In genomic region chr20:48686238-48687096, GRCh38 we compare ENCODE assay signal across 10 cellular contexts.
A peak's percentile ranks its signal among the peaks of the same experiment; 100 is the strongest.
DNase-seq lines count a peak whose midpoint lies in the region; ATAC-seq and TF ChIP-seq lines count a peak whose summit lies in the region.
"Had no signal": no experiment of that assay in that cellular context is flagged by ENCODE, and none has a peak within 500 bp of the region (broad histone marks: within the 10 kb centered on the region; RNA-seq: fewer than 3 reads in every experiment).

No MANE protein-coding gene starts in this region.

- H3K9me3 ChIP-seq in A673 (ENCODE audit: low read depth, low read length, poor library complexity, severe bottlenecking) (no peaks in the 10 kb centered on the region), mesenchymal stem cell (ENCODE audit: control insufficient read depth, low read length) (no peaks in the 10 kb centered on the region), body of pancreas (no peaks in the 10 kb centered on the region)

- H4K8ac ChIP-seq in mesenchymal stem cell (ENCODE audit: low read length) = peak overlapping the region; percentile 12

- peak overlapping the region; percentile 57 for H3K27ac Mint-ChIP-seq in central memory CD8-positive, alpha-beta T cell (ENCODE audit: low read depth)
- H3K27ac Mint-ChIP-seq in activated CD8-positive, alpha-beta memory T cell treated with anti-CD3 and anti-CD28 coated beads, Interleukin-2, amount 10 ng/mL, durations not matched to agents 7 days and 5 days = no peak overlapping the region

- no peak overlapping the region for H3K4ac ChIP-seq in mesenchymal stem cell (ENCODE audit: low read depth in 1 of 2, low read length in 2 of 2)

- no peak for ATAC-seq in central memory CD8-positive, alpha-beta T cell (replicated peaks; ENCODE audit: extremely low read depth, poor library complexity, severe bottlenecking)
- ATAC-seq in GM19397 (IDR thresholded peaks at IDR 0.05; ENCODE audit: unreplicated experiment) (no peak), body of pancreas (no peak)
- ATAC-seq in activated CD8-positive, alpha-beta memory T cell treated with anti-CD3 and anti-CD28 coated beads, Interleukin-2, amount 10 ng/mL, durations not matched to agents 7 days and 5 days = no peak

- H3K36me3 Mint-ChIP-seq in central memory CD8-positive, alpha-beta T cell (ENCODE audit: insufficient read depth) = peaks cover 43% of the 10 kb centered on the region
- H3K36me3 Mint-ChIP-seq in activated CD8-positive, alpha-beta memory T cell treated with anti-CD3 and anti-CD28 coated beads, Interleukin-2, amount 10 ng/mL, durations not matched to agents 7 days and 5 days = peaks cover 53% of the 10 kb centered on the region

- no peak overlapping the region for H3K23ac ChIP-seq in mesenchymal stem cell (ENCODE audit: low read length in 2 of 2)

- TF ChIP-seq CTCF in A673 (conservative IDR thresholded peaks at IDR 0.05; ENCODE audit: low read depth, low read length) = no peak
- no peak for TF ChIP-seq CTCF in body of pancreas (IDR thresholded peaks at IDR 0.05)

- DNase-seq in A673 (ENCODE audit: low spot score) (peak; percentile 93), HT1080 (ENCODE audit: low read depth) (peak; percentile 46), mesenchymal stem cell (no peak), COLO668 (lab: John Stamatoyannopoulos, UW; ENCODE audit: unreplicated experiment) (no peak), body of pancreas (no peak)
- no peak for DNase-seq in central memory CD8-positive, alpha-beta T cell (ENCODE audit: low spot score in 2 of 2)
- no peak for DNase-seq in activated CD8-positive, alpha-beta memory T cell treated with anti-CD3 and anti-CD28 coated beads, Interleukin-2, amount 10 ng/mL, durations not matched to agents 7 days and 5 days
- DNase-seq: SIG-M5 had no signal

- H3K27me3 ChIP-seq in A673 (replicated peaks; ENCODE audit: insufficient read depth, low read depth, low read length, poor library complexity) = no peaks in the 10 kb centered on the region
- peaks cover 0 to 6% of the 10 kb centered on the region in 2 experiments for H3K27me3 ChIP-seq in mesenchymal stem cell (ENCODE audit: control insufficient read depth in 1 of 2, insufficient read depth in 1 of 2, low read length in 2 of 2)
- H3K27me3 ChIP-seq in body of pancreas = no peaks in the 10 kb centered on the region

- H2BK12ac ChIP-seq in mesenchymal stem cell (ENCODE audit: low read length in 2 of 2) = no peak overlapping the region

- no peak overlapping the region for H3K4me3 Mint-ChIP-seq in central memory CD8-positive, alpha-beta T cell
- H3K4me3 Mint-ChIP-seq in activated CD8-positive, alpha-beta memory T cell treated with anti-CD3 and anti-CD28 coated beads, Interleukin-2, amount 10 ng/mL, durations not matched to agents 7 days and 5 days = no peak overlapping the region

- H2BK15ac ChIP-seq in mesenchymal stem cell (ENCODE audit: low read depth, poor library complexity, severe bottlenecking) = no peak overlapping the region

- H3K4me1 Mint-ChIP-seq in central memory CD8-positive, alpha-beta T cell = peaks cover 56% of the 10 kb centered on the region
- H3K4me1 Mint-ChIP-seq in activated CD8-positive, alpha-beta memory T cell treated with anti-CD3 and anti-CD28 coated beads, Interleukin-2, amount 10 ng/mL, durations not matched to agents 7 days and 5 days = peaks cover 44% of the 10 kb centered on the region

- no peaks in the 10 kb centered on the region for H3K9me3 Mint-ChIP-seq in central memory CD8-positive, alpha-beta T cell
- H3K9me3 Mint-ChIP-seq in activated CD8-positive, alpha-beta memory T cell treated with anti-CD3 and anti-CD28 coated beads, Interleukin-2, amount 10 ng/mL, durations not matched to agents 7 days and 5 days (ENCODE audit: low read depth) = no peaks in the 10 kb centered on the region

- H2BK120ac ChIP-seq in mesenchymal stem cell (ENCODE audit: low read depth, low read length) = peak overlapping the region; percentile 22

- H3K4me3 ChIP-seq in A673 (ENCODE audit: low read depth, low read length, poor library complexity, severe bottlenecking) (no peak overlapping the region), mesenchymal stem cell (ENCODE audit: insufficient read depth in 1 of 2, low read depth in 1 of 2, low read length in 2 of 2) (no peak overlapping the region), body of pancreas (no peak overlapping the region)

- no peak overlapping the region for H2AK5ac ChIP-seq in mesenchymal stem cell (ENCODE audit: low read length, severe bottlenecking)

- no peaks in the 10 kb centered on the region for H3K79me1 ChIP-seq in mesenchymal stem cell (replicated peaks; ENCODE audit: low read length, poor library complexity, severe bottlenecking)

- H2AFZ ChIP-seq in mesenchymal stem cell (ENCODE audit: low read depth, low read length) = no peak overlapping the region

- CTCF ChIA-PET in A673 (lab: Charles Lee) = no interaction called here
- CTCF ChIA-PET in activated CD8-positive, alpha-beta memory T cell treated with anti-CD3 and anti-CD28 coated beads, Interleukin-2, amount 10 ng/mL, durations not matched to agents 7 days and 5 days (lab: Charles Lee) = no interaction called here

- H4K91ac ChIP-seq in mesenchymal stem cell (ENCODE audit: low read length) = no peak overlapping the region

- no peaks in the 10 kb centered on the region for H3K27me3 Mint-ChIP-seq in central memory CD8-positive, alpha-beta T cell
- H3K27me3 Mint-ChIP-seq in activated CD8-positive, alpha-beta memory T cell treated with anti-CD3 and anti-CD28 coated beads, Interleukin-2, amount 10 ng/mL, durations not matched to agents 7 days and 5 days = no peaks in the 10 kb centered on the region

- H2BK5ac ChIP-seq in mesenchymal stem cell (ENCODE audit: low read depth, low read length, poor library complexity, severe bottlenecking) = no peak overlapping the region

- no peak for TF ChIP-seq POLR2A in body of pancreas (IDR thresholded peaks at IDR 0.05)

- H3K27ac ChIP-seq in A673 (ENCODE audit: low read depth, low read length, poor library complexity, severe bottlenecking) = peak overlapping the region; percentile 92
- no peak overlapping the region for H3K27ac ChIP-seq in mesenchymal stem cell (ENCODE audit: low read length, poor library complexity, severe bottlenecking)
- no peak overlapping the region for H3K27ac ChIP-seq in body of pancreas
- H3K27ac ChIP-seq: KMS-11 had no signal

- H3K36me3 ChIP-seq in A673 (ENCODE audit: insufficient read depth, low read length, poor library complexity, severe bottlenecking) = peaks cover 40% of the 10 kb centered on the region
- peaks cover 0 to 16% of the 10 kb centered on the region in 2 experiments for H3K36me3 ChIP-seq in mesenchymal stem cell (ENCODE audit: control insufficient read depth in 1 of 2, insufficient read depth in 2 of 2, low read depth in 1 of 2, low read length in 2 of 2)
- no peaks in the 10 kb centered on the region for H3K36me3 ChIP-seq in body of pancreas (replicated peaks in 1 of 2; ENCODE audit: insufficient read depth in 1 of 2, low read depth in 2 of 2)

- peaks cover 75% of the 10 kb centered on the region for H3K4me1 ChIP-seq in A673 (ENCODE audit: insufficient read depth, low read length, poor library complexity, severe bottlenecking)
- peaks cover 24% of the 10 kb centered on the region for H3K4me1 ChIP-seq in mesenchymal stem cell (ENCODE audit: control insufficient read depth, insufficient read depth, low read depth, low read length)
- H3K4me1 ChIP-seq in body of pancreas = peaks cover 53% of the 10 kb centered on the region

- no peak overlapping the region for H3K18ac ChIP-seq in mesenchymal stem cell (ENCODE audit: low read depth in 1 of 2, low read length in 2 of 2)

- no peak overlapping the region for H3K9ac ChIP-seq in mesenchymal stem cell (ENCODE audit: low read length)
- H3K9ac ChIP-seq: KMS-11 had no signal

- H3K14ac ChIP-seq in mesenchymal stem cell (ENCODE audit: low read length in 2 of 2) = peak overlapping the region in 1 of 2 experiments; percentile 68

- BruUV-seq in A673 (replicated peaks; lab: Mats Ljungman, UMichigan) = no TSS peak

- H3K4me2 ChIP-seq in mesenchymal stem cell (ENCODE audit: low read length, poor library complexity, severe bottlenecking) = no peak overlapping the region
- H3K4me2 ChIP-seq: KMS-11 had no signal

- intact Hi-C loops in A673 (cut with micrococcal nuclease; ENCODE audit: unreplicated experiment) (no loop called here), body of pancreas (cut with DNase I) (no loop called here)

- POLR2A ChIA-PET in A673 (lab: Charles Lee; ENCODE audit: low non-redundant PET) = no interaction called here

- 66% methylated on average over 18 of the region's 19 CpGs for WGBS in mesenchymal stem cell
- WGBS in body of pancreas, 2 donors = 55 to 72% methylated on average over 15 to 19 of the region's 19 CpGs

Comparison
In these comparisons a context has a peak if more than half of its experiments do, and no peak if none do; other contexts are left out.
1. DNase-seq: peak in A673 (single experiment) and HT1080 (single experiment); none in central memory CD8-positive, alpha-beta T cell (0 of 2), mesenchymal stem cell (single experiment), COLO668 (single experiment), body of pancreas (0 of 4) and activated CD8-positive, alpha-beta memory T cell treated with anti-CD3 and anti-CD28 coated beads, Interleukin-2, amount 10 ng/mL, durations not matched to agents 7 days and 5 days (single experiment).